In genomic region chr19:17283504-17283996, GRCh38 we compare ENCODE assay signal across 15 cellular contexts. TPM values are rescaled to one million over a fixed set of nuclear protein-coding genes. Genes with fewer than 3 reads are reported as not detected.
"Had no signal": no experiment of that assay in that cellular context is flagged by ENCODE, and none has a peak within 500 bp of the region (broad histone marks: within the 10 kb centered on the region; RNA-seq: fewer than 3 reads in every experiment).

No MANE protein-coding gene starts in this region.

- DNase-seq: activated CD4-positive, alpha-beta T cell treated with anti-CD3 and anti-CD28 coated beads for 4 hours; activated gamma-delta T cell; activated T-cell treated with anti-CD3 and anti-CD28 coated beads, Interleukin-2, amount 50 U/mL, for 1 hour; adrenal gland; central memory CD4-positive, alpha-beta T cell; glutamatergic neuron; natural killer cell; spleen; stimulated activated CD4-positive, alpha-beta T cell treated with anti-CD3 and anti-CD28 coated beads, Interleukin-1b, Interleukin-23, amount 100 ng/mL, for 48 hours; stimulated activated naive B cell treated with anti-CD40 and anti-IgM and Interleukin-4, amounts not matched to agents 10 μg/mL and 1 μg/mL and 100 μg/mL, for 72 hours; upper lobe of right lung; WERI-Rb-1 had no signal

- H3K27ac ChIP-seq: adrenal gland, upper lobe of right lung, WERI-Rb-1 had no signal

- H3K4me3 Mint-ChIP-seq: dendritic cell treated with granulocyte-macrophage colony-stimulating factor and Interleukin-4, amounts not matched to agents 40 ng/mL and 50 ng/mL, for 4 days; natural killer cell had no signal

- H3K9me3 Mint-ChIP-seq: dendritic cell treated with granulocyte-macrophage colony-stimulating factor and Interleukin-4, amounts not matched to agents 40 ng/mL and 50 ng/mL, for 4 days; natural killer cell; stimulated activated naive B cell treated with anti-CD40 and anti-IgM and Interleukin-4, amounts not matched to agents 10 μg/mL and 1 μg/mL and 100 μg/mL, for 72 hours had no signal

- H3K27me3 Mint-ChIP-seq: stimulated activated naive B cell treated with anti-CD40 and anti-IgM and Interleukin-4, amounts not matched to agents 10 μg/mL and 1 μg/mL and 100 μg/mL, for 72 hours had no signal

- H3K27ac Mint-ChIP-seq: dendritic cell treated with granulocyte-macrophage colony-stimulating factor and Interleukin-4, amounts not matched to agents 40 ng/mL and 50 ng/mL, for 4 days; natural killer cell; stimulated activated naive B cell treated with anti-CD40 and anti-IgM and Interleukin-4, amounts not matched to agents 10 μg/mL and 1 μg/mL and 100 μg/mL, for 72 hours had no signal

- H3K36me3 Mint-ChIP-seq: natural killer cell had no signal

- H3K4me3 ChIP-seq: adrenal gland, upper lobe of right lung had no signal

- H3K9me3 ChIP-seq: adrenal gland, spleen, upper lobe of right lung had no signal

RNA-seq across cellular contexts. Expression of gene USHBP1, which starts 19.0 kb away (rescaled TPM):
- total RNA-seq: fibroblast of villous mesenchyme, natural killer cell, SK-MEL-5 had no signal
